1 cellular context compared by ENCODE assay signal in the genomic region with DNA sequence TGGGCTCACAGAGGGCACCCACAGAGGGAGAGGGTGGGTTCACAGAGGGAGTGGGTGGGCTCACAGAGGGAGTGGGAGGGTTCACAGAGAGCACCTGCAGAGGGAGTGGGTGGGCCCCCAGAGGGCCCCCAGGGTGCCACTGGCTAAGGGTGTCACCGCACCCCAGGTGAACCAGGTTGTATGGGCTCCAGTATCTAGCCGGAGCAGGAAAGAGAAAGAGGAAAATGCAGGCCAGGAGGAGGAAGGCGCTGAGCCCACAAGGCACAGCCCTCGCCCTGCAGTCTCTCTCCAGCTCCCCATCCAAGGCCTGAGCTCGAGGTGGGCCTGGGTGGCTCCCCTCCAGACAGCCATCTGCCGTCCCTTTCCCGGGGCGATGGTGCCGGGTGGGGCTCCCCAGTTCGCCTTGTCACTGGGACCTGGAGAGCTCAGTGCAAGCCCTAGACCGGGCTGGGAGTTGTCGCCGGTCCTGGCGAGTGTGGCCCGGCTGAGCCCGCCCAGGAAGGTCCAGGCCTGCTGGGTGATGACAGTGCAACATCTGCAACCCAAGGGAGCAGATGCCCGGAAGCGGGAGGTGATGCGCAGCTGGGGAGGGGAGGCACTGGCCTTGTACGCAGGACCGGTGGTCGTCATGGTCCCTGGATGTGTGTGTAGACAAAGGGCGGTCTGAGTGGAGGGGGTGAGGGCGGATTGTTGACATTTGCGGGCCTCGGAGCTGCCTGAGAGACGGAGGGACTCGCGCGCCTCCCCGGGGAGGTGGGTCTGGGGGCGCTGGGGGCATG.
TF ChIP-seq lines count a peak whose summit lies in the region.

No MANE protein-coding gene starts in this region.

TF ChIP-seq in neural cell, 6 proteins besides CTCF, POLR2A, EP300 and RAD21:
- TF ChIP-seq POLR2AphosphoS5 (IDR thresholded peaks at IDR 0.05): no peak
- TF ChIP-seq, protein P1, sequence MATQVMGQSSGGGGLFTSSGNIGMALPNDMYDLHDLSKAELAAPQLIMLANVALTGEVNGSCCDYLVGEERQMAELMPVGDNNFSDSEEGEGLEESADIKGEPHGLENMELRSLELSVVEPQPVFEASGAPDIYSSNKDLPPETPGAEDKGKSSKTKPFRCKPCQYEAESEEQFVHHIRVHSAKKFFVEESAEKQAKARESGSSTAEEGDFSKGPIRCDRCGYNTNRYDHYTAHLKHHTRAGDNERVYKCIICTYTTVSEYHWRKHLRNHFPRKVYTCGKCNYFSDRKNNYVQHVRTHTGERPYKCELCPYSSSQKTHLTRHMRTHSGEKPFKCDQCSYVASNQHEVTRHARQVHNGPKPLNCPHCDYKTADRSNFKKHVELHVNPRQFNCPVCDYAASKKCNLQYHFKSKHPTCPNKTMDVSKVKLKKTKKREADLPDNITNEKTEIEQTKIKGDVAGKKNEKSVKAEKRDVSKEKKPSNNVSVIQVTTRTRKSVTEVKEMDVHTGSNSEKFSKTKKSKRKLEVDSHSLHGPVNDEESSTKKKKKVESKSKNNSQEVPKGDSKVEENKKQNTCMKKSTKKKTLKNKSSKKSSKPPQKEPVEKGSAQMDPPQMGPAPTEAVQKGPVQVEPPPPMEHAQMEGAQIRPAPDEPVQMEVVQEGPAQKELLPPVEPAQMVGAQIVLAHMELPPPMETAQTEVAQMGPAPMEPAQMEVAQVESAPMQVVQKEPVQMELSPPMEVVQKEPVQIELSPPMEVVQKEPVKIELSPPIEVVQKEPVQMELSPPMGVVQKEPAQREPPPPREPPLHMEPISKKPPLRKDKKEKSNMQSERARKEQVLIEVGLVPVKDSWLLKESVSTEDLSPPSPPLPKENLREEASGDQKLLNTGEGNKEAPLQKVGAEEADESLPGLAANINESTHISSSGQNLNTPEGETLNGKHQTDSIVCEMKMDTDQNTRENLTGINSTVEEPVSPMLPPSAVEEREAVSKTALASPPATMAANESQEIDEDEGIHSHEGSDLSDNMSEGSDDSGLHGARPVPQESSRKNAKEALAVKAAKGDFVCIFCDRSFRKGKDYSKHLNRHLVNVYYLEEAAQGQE (IDR thresholded peaks at IDR 0.05; ENCODE audit: borderline replicate concordance): no peak
- TF ChIP-seq EZH2 (IDR thresholded peaks at IDR 0.05; ENCODE audit: borderline replicate concordance, insufficient read depth, low read length, poor library complexity, severe bottlenecking): no peak
- no peak for TF ChIP-seq MXI1 (conservative IDR thresholded peaks at IDR 0.05; ENCODE audit: poor library complexity, severe bottlenecking)
- no peak for TF ChIP-seq SMC3 (conservative IDR thresholded peaks at IDR 0.05; ENCODE audit: poor library complexity)
- TF ChIP-seq TAF1 (IDR thresholded peaks at IDR 0.05; ENCODE audit: low read depth): no peak
TF ChIP-seq in neural cell: peak in this region for 0.
